Comparison of ENCODE assay signal across 13 cellular contexts in genomic region chr19:56660381-56661105, GRCh38. TPM values are rescaled to one million over a fixed set of nuclear protein-coding genes. Genes with fewer than 3 reads are reported as not detected.
DNase-seq lines count a peak whose midpoint lies in the region; ATAC-seq, FAIRE-seq and TF ChIP-seq lines count a peak whose summit lies in the region.
"Had no signal": no experiment of that assay in that cellular context is flagged by ENCODE, and none has a peak within 500 bp of the region (broad histone marks: within the 10 kb centered on the region; RNA-seq: fewer than 3 reads in every experiment).

No MANE protein-coding gene starts in this region.

- no peak overlapping the region for H3T11ph ChIP-seq in H9 (ENCODE audit: low read length)

- no peaks in the 10 kb centered on the region; the same call in none of the 2 replicates for H3K27me3 Mint-ChIP-seq in H9 (ENCODE audit: low read depth)
- H3K27me3 Mint-ChIP-seq: type B pancreatic cell had no signal

- H2AK5ac ChIP-seq in H9 (ENCODE audit: insufficient read length, low read length) = no peak overlapping the region

- no peak overlapping the region for H3K18ac ChIP-seq in H9 (ENCODE audit: insufficient read length, low read depth, low read length)

- no peak overlapping the region for H3K4ac ChIP-seq in H9 (ENCODE audit: low read depth, low read length)

- TF ChIP-seq CTCF in H9 (conservative IDR thresholded peaks at IDR 0.05) = 0 out of 3 replicates have a peak, but pooled peaks have one; percentile 8
- peak in 2 of 3 experiments; percentile 5 to 15; a peak in 1 of 6 replicates for TF ChIP-seq CTCF in K562 (IDR thresholded peaks at IDR 0.05 in 2 of 3, conservative IDR thresholded peaks at IDR 0.05 in 1 of 3; ENCODE audit: insufficient read depth in 2 of 3, low read depth in 1 of 3, low read length in 3 of 3)
- TF ChIP-seq CTCF in right lobe of liver (IDR thresholded peaks at IDR 0.05) = peak in 3 of 4 donors; percentile 4 to 33 (median 21)

- no CpG with 5 or more reads among the region's 32 CpGs for WGBS in H9 (ENCODE audit: extremely low coverage, insufficient read length, low lambda C conversion rate)
- WGBS in K562 (ENCODE audit: insufficient coverage, low coverage, missing lambda C conversion rate) = 7% methylated on average over 23 of the region's 32 CpGs
- 17% methylated on average over 13 of the region's 32 CpGs for WGBS in right lobe of liver (ENCODE audit: insufficient coverage, low coverage, low lambda C conversion rate, missing lambda C conversion rate)

- no peak overlapping the region for H2BK12ac ChIP-seq in H9 (ENCODE audit: insufficient read length, low read depth, low read length)

- ATAC-seq in K562 (no peak), right lobe of liver (peak in 1 of 4 donors; percentile 31), esophagus mucosa (no peak), GM18517 (IDR thresholded peaks at IDR 0.05; ENCODE audit: unreplicated experiment) (no peak)
- ATAC-seq in stimulated activated effector memory CD8-positive, alpha-beta T cell treated with anti-CD3 and anti-CD28 coated beads, Interleukin-12 subunit alpha, Interleukin-12 subunit beta, amount 100 ng/mL, for 72 hours = no peak
- ATAC-seq: left lobe of liver had no signal

- no peak overlapping the region for H3K4me3 Mint-ChIP-seq in H9
- no peak overlapping the region for H3K4me3 Mint-ChIP-seq in stimulated activated effector memory CD8-positive, alpha-beta T cell treated with anti-CD3 and anti-CD28 coated beads, Interleukin-12 subunit alpha, Interleukin-12 subunit beta, amount 100 ng/mL, for 72 hours
- H3K4me3 Mint-ChIP-seq: type B pancreatic cell had no signal

- H4K20me1 ChIP-seq in H9 (ENCODE audit: control insufficient read depth, insufficient read depth, insufficient read length) (no peaks in the 10 kb centered on the region), K562 (replicated peaks; ENCODE audit: control insufficient read depth, insufficient read depth, low read length) (no peaks in the 10 kb centered on the region)

- TF ChIP-seq EP300 in K562 (IDR thresholded peaks at IDR 0.05; ENCODE audit: low read length) = no peak

- no peak overlapping the region for H4K5ac ChIP-seq in H9 (ENCODE audit: insufficient read length, low read depth, low read length)

- CTCF ChIA-PET in K562 (lab: Yijun Ruan, JAX; ENCODE audit: low intra/inter-chr PET ratio) = no interaction called here

- H2BK15ac ChIP-seq in H9 (ENCODE audit: low read depth, low read length) = no peak overlapping the region

- H3K14ac ChIP-seq in H9 (ENCODE audit: insufficient read depth, low read length) = no peak overlapping the region

- H3K4me3 ChIP-seq in K562 (no peak overlapping the region), right lobe of liver (no peak overlapping the region)
- H3K4me3 ChIP-seq: colonic mucosa had no signal

- H3K4me2 ChIP-seq in H9 (ENCODE audit: insufficient read depth, insufficient read length, low read length) (no peak overlapping the region), K562 (ENCODE audit: insufficient read depth, low read length) (no peak overlapping the region)

- no peak overlapping the region for H4K91ac ChIP-seq in H9 (ENCODE audit: insufficient read length, low read depth, low read length)

- TF ChIP-seq RAD21 in K562 (CRISPR knock-in tag; conservative IDR thresholded peaks at IDR 0.05 in 1 of 2, IDR thresholded peaks at IDR 0.05 in 1 of 2) = peak in 1 of 2 experiments; percentile 8; a peak in 1 of 4 replicates

- no peaks in the 10 kb centered on the region for H3K23me2 ChIP-seq in H9 (ENCODE audit: insufficient read length, low read depth, low read length, poor library complexity, severe bottlenecking)

- no peak for TF ChIP-seq POLR2A in K562 (conservative IDR thresholded peaks at IDR 0.05)
- TF ChIP-seq POLR2A in right lobe of liver (IDR thresholded peaks at IDR 0.05) = no peak
- no peak for TF ChIP-seq POLR2A in GM12892 (IDR thresholded peaks at IDR 0.05; ENCODE audit: low read depth, low read length)

- FAIRE-seq in K562 (lab: Jason Lieb, UNC) = no peak
- no peak for FAIRE-seq in GM12892 (lab: Jason Lieb, UNC)

- H3K9me3 ChIP-seq in H9 (ENCODE audit: control insufficient read depth, low read depth, low read length) = peaks cover 48% of the 10 kb centered on the region
- no peaks in the 10 kb centered on the region for H3K9me3 ChIP-seq in K562 (replicated peaks; ENCODE audit: control insufficient read depth, insufficient read depth, low read depth, low read length)
- no peaks in the 10 kb centered on the region for H3K9me3 ChIP-seq in right lobe of liver
- H3K9me3 ChIP-seq: colonic mucosa had no signal

- H3K4me1 ChIP-seq in H9 (ENCODE audit: insufficient read depth, low read length) = no peaks in the 10 kb centered on the region
- no peaks in the 10 kb centered on the region for H3K4me1 ChIP-seq in K562 (replicated peaks in 1 of 2; ENCODE audit: control insufficient read depth in 2 of 2, insufficient read depth in 2 of 2, low read length in 2 of 2)
- H3K4me1 ChIP-seq in right lobe of liver = no peaks in the 10 kb centered on the region
- H3K4me1 ChIP-seq: colonic mucosa had no signal

- H3K56ac ChIP-seq in H9 (ENCODE audit: insufficient read length, low read depth, low read length) = no peak overlapping the region

- H2BK5ac ChIP-seq in H9 (ENCODE audit: insufficient read length, low read length) = no peak overlapping the region

- H3K79me1 ChIP-seq in H9 (ENCODE audit: insufficient read depth, low read depth, low read length, poor library complexity, severe bottlenecking) = no peaks in the 10 kb centered on the region

- intact Hi-C loops in K562 (cut with micrococcal nuclease) = no loop called here
- intact Hi-C loops in right lobe of liver (cut with DNase I) = no loop called here

- H3K79me2 ChIP-seq in H9 (ENCODE audit: insufficient read depth, low read length) (no peaks in the 10 kb centered on the region), K562 (ENCODE audit: control insufficient read depth, insufficient read depth, low read length) (no peaks in the 10 kb centered on the region)

- H3K9ac ChIP-seq in H9 (ENCODE audit: extremely low read depth, insufficient read length, low read length) = no peak overlapping the region
- H3K9ac ChIP-seq in K562 (ENCODE audit: insufficient read depth in 1 of 2, low read depth in 2 of 2, low read length in 2 of 2) = no peak overlapping the region

- no peak overlapping the region for H3K27ac Mint-ChIP-seq in H9
- H3K27ac Mint-ChIP-seq in stimulated activated effector memory CD8-positive, alpha-beta T cell treated with anti-CD3 and anti-CD28 coated beads, Interleukin-12 subunit alpha, Interleukin-12 subunit beta, amount 100 ng/mL, for 72 hours = no peak overlapping the region
- H3K27ac Mint-ChIP-seq: type B pancreatic cell had no signal

- H3K9me1 ChIP-seq in K562 (ENCODE audit: control insufficient read depth, insufficient read depth, low read length) = no peaks in the 10 kb centered on the region

- H2BK20ac ChIP-seq in H9 (ENCODE audit: low read depth, low read length, poor library complexity, severe bottlenecking) = no peak overlapping the region

- BruUV-seq in K562 (replicated peaks; lab: Mats Ljungman, UMichigan) = no TSS peak

- DNase-seq in Ammon's horn (ENCODE audit: low spot score) (peak; percentile 43), H9 (no peak), K562 (ENCODE audit: extremely low read depth in 1 of 4, low spot score in 3 of 4) (peak in 1 of 4 experiments; percentile 14), right lobe of liver (no peak), GM12892 (ENCODE audit: insufficient read length) (no peak)
- no peak for DNase-seq in stimulated activated effector memory CD8-positive, alpha-beta T cell treated with anti-CD3 and anti-CD28 coated beads, Interleukin-12 subunit alpha, Interleukin-12 subunit beta, amount 100 ng/mL, for 72 hours (ENCODE audit: low spot score in 2 of 2)
- DNase-seq: activated naive CD4-positive, alpha-beta T cell treated with Interleukin-2 at 50 U/mL for 16 hours; colonic mucosa; SHP77 treated with DMSO at 0.1 percent for 48 hours had no signal

- H3K27me3 ChIP-seq in H9 (ENCODE audit: insufficient read depth, low read length) (no peaks in the 10 kb centered on the region), K562 (ENCODE audit: control insufficient read depth in 2 of 2, insufficient read depth in 2 of 2, low read length in 2 of 2) (no peaks in the 10 kb centered on the region), right lobe of liver (no peaks in the 10 kb centered on the region)
- H3K27me3 ChIP-seq: colonic mucosa had no signal

- POLR2A ChIA-PET in K562 (lab: Yijun Ruan, JAX) = no interaction called here

- peaks cover 82 to 92% of the 10 kb centered on the region in 2 experiments for H3K9me3 Mint-ChIP-seq in H9
- peaks cover 9% of the 10 kb centered on the region for H3K9me3 Mint-ChIP-seq in stimulated activated effector memory CD8-positive, alpha-beta T cell treated with anti-CD3 and anti-CD28 coated beads, Interleukin-12 subunit alpha, Interleukin-12 subunit beta, amount 100 ng/mL, for 72 hours

- in situ Hi-C loops in K562 (cut with MboI) = no loop called here

- H2BK120ac ChIP-seq in H9 (ENCODE audit: low read depth, low read length, poor library complexity, severe bottlenecking) = no peak overlapping the region

- no peak overlapping the region for H3K27ac ChIP-seq in H9 (ENCODE audit: insufficient read length, low read depth, low read length)
- no peak overlapping the region for H3K27ac ChIP-seq in K562 (ENCODE audit: extremely low read depth, low read depth, low read length)
- no peak overlapping the region for H3K27ac ChIP-seq in right lobe of liver
- H3K27ac ChIP-seq: colonic mucosa had no signal

- peaks cover 13 to 22% (median 22%) of the 10 kb centered on the region in 3 experiments; a peak in 6 of 7 replicates for H3K36me3 Mint-ChIP-seq in H9 (ENCODE audit: insufficient read depth in 1 of 3, low read depth in 3 of 3)
- H3K36me3 Mint-ChIP-seq in stimulated activated effector memory CD8-positive, alpha-beta T cell treated with anti-CD3 and anti-CD28 coated beads, Interleukin-12 subunit alpha, Interleukin-12 subunit beta, amount 100 ng/mL, for 72 hours = no peaks in the 10 kb centered on the region
- H3K36me3 Mint-ChIP-seq: type B pancreatic cell had no signal

- no peaks in the 10 kb centered on the region for H3K4me1 Mint-ChIP-seq in H9
- H3K4me1 Mint-ChIP-seq in stimulated activated effector memory CD8-positive, alpha-beta T cell treated with anti-CD3 and anti-CD28 coated beads, Interleukin-12 subunit alpha, Interleukin-12 subunit beta, amount 100 ng/mL, for 72 hours = no peaks in the 10 kb centered on the region

- H3K36me3 ChIP-seq in K562 (ENCODE audit: control insufficient read depth, insufficient read depth, low read length) (no peaks in the 10 kb centered on the region), right lobe of liver (no peaks in the 10 kb centered on the region)
- H3K36me3 ChIP-seq: colonic mucosa had no signal

- no peak overlapping the region for H2AFZ ChIP-seq in H9 (ENCODE audit: low read length)
- no peak overlapping the region for H2AFZ ChIP-seq in K562 (ENCODE audit: low read depth, low read length)

- H3K23ac ChIP-seq in H9 (ENCODE audit: insufficient read length, low read depth, low read length) = no peak overlapping the region

- no peak overlapping the region for H4K8ac ChIP-seq in H9 (replicated peaks; ENCODE audit: insufficient read length, low read depth, low read length)

RNA-seq across cellular contexts. Expression of gene ZNF835, which starts 11.0 kb away (rescaled TPM):
- total RNA-seq in H9 (2021) (0.07 and 0.18 TPM in 2 replicates), K562 (2014; rRNA removed) (not detected in 2 replicates), K562 (2014; rRNA removed; fragmentation: Illumina TruSeq; extraction: Trizol) (not detected in 2 replicates), K562 (2015; rRNA removed; fragmentation: Illumina TruSeq; extraction: Trizol) (not detected in 2 replicates), K562 (2021) (not detected in 2 replicates), right lobe of liver (1 to 10 TPM in 1 of 6 experiments, under 1 TPM in 5; 0.15 to 1.3 (median 0.53) TPM), esophagus mucosa (0.04 TPM)
- not detected in 2 replicates for total RNA-seq in K562 (2011; cell fraction: chromatin; rRNA removed; ENCODE audit: low replicate concordance)
- 0.13 TPM in 1 of 2 replicates, not detected in the other for total RNA-seq in K562 (2011; cell fraction: nucleolus; rRNA removed)
- total RNA-seq in K562 (2011; cell fraction: nucleoplasm; rRNA removed) = not detected in 2 replicates
- polyA plus RNA-seq in K562 (2011; rRNA removed) (not detected in 2 replicates), K562 (2014; fragmentation: Illumina TruSeq; extraction: Trizol) (not detected in 2 replicates), K562 (2014; fragmentation: Nextera tagmentation; extraction: Ambion mirVana) (not detected), K562 (2014; rRNA removed) (not detected in 2 replicates)
- polyA plus RNA-seq in K562 (2011; cell fraction: cytosol; rRNA removed) = 0.12 TPM in 1 of 2 replicates, not detected in the other
- polyA plus RNA-seq in K562 (2011; cell fraction: nucleus; rRNA removed) = not detected in 2 replicates
- polyA plus RNA-seq in K562 (2012) = not detected in 2 replicates
- 0.07 TPM in 1 of 2 replicates, not detected in the other for polyA minus RNA-seq in K562 (2011; rRNA and poly(A)+ RNA removed)
- polyA minus RNA-seq in K562 (2011; cell fraction: cytosol; rRNA and poly(A)+ RNA removed) = not detected in 2 replicates
- polyA minus RNA-seq in K562 (2011; cell fraction: nucleus; rRNA and poly(A)+ RNA removed) = not detected in 2 replicates
- polyA plus RNA-seq in GM12892 (2012; ENCODE audit: missing spikeins) = not detected

RNA-seq across cellular contexts. Expression of gene SMIM17, which starts 17.6 kb away (rescaled TPM):
- total RNA-seq in H9 (2021) (0.26 and 0.28 TPM in 2 replicates), K562 (2014; rRNA removed) (not detected in 2 replicates), K562 (2014; rRNA removed; fragmentation: Illumina TruSeq; extraction: Trizol) (not detected in 2 replicates), K562 (2015; rRNA removed; fragmentation: Illumina TruSeq; extraction: Trizol) (not detected in 2 replicates), K562 (2021) (not detected in 2 replicates), right lobe of liver (not detected), esophagus mucosa (not detected)
- total RNA-seq in K562 (2011; cell fraction: chromatin; rRNA removed; ENCODE audit: low replicate concordance) = not detected in 2 replicates
- total RNA-seq in K562 (2011; cell fraction: nucleolus; rRNA removed) = not detected in 2 replicates
- not detected in 2 replicates for total RNA-seq in K562 (2011; cell fraction: nucleoplasm; rRNA removed)
- polyA plus RNA-seq in K562 (2011; rRNA removed) (not detected in 2 replicates), K562 (2014; fragmentation: Illumina TruSeq; extraction: Trizol) (not detected in 2 replicates), K562 (2014; fragmentation: Nextera tagmentation; extraction: Ambion mirVana) (not detected), K562 (2014; rRNA removed) (not detected in 2 replicates)
- polyA plus RNA-seq in K562 (2011; cell fraction: cytosol; rRNA removed) = not detected in 2 replicates
- not detected in 2 replicates for polyA plus RNA-seq in K562 (2011; cell fraction: nucleus; rRNA removed)
- polyA plus RNA-seq in K562 (2012) = not detected in 2 replicates
- not detected in 2 replicates for polyA minus RNA-seq in K562 (2011; rRNA and poly(A)+ RNA removed)
- polyA minus RNA-seq in K562 (2011; cell fraction: cytosol; rRNA and poly(A)+ RNA removed) = not detected in 2 replicates
- not detected in 2 replicates for polyA minus RNA-seq in K562 (2011; cell fraction: nucleus; rRNA and poly(A)+ RNA removed)
- 0.34 TPM for polyA plus RNA-seq in GM12892 (2012; ENCODE audit: missing spikeins)
- total RNA-seq: colonic mucosa, left lobe of liver had no signal
